8 cellular contexts compared by ENCODE assay signal in genomic region chr1:84998642-84999280, GRCh38. TPM values are rescaled to one million over a fixed set of nuclear protein-coding genes. Genes with fewer than 3 reads are reported as not detected.
DNase-seq lines count a peak whose midpoint lies in the region; ATAC-seq and TF ChIP-seq lines count a peak whose summit lies in the region.

No MANE protein-coding gene starts in this region.

- POLR2A ChIA-PET in activated CD8-positive, alpha-beta T cell treated with anti-CD3 and anti-CD28 coated beads for 36 hours (lab: Charles Lee), result interaction anchor here (1.4 kb wide), 1 partner anchor 60 kb away, joined by 3 read pairs; no protein-coding TSS in a partner anchor

- H4K20me1 ChIP-seq in DOHH2 (ENCODE audit: control insufficient read depth, insufficient read depth, low read depth, low read length), result no peaks in the 10 kb centered on the region

- ATAC-seq in HG03159 (IDR thresholded peaks at IDR 0.05; ENCODE audit: unreplicated experiment), result peak; percentile 17
- ATAC-seq in activated CD8-positive, alpha-beta T cell treated with anti-CD3 and anti-CD28 coated beads for 36 hours, result peak; percentile 63

- H3K27ac Mint-ChIP-seq in activated CD8-positive, alpha-beta T cell treated with anti-CD3 and anti-CD28 coated beads for 36 hours, result peak overlapping the region; percentile 70

- H3K4me3 ChIP-seq in DOHH2 (ENCODE audit: low read length), result peak overlapping the region; percentile 82

- H3F3A ChIP-seq in DOHH2 (ENCODE audit: control insufficient read depth, insufficient read depth), result peaks cover 29% of the 10 kb centered on the region

- H3K9me3 ChIP-seq in DOHH2 (ENCODE audit: control insufficient read depth, insufficient read depth, low read length), result no peaks in the 10 kb centered on the region

- peaks cover 19% of the 10 kb centered on the region for H3K27me3 Mint-ChIP-seq in activated CD8-positive, alpha-beta T cell treated with anti-CD3 and anti-CD28 coated beads for 36 hours

- peaks cover 29% of the 10 kb centered on the region for H3K79me2 ChIP-seq in DOHH2 (ENCODE audit: control insufficient read depth, low read length)

- H3K36me3 Mint-ChIP-seq in activated CD8-positive, alpha-beta T cell treated with anti-CD3 and anti-CD28 coated beads for 36 hours (ENCODE audit: low read depth), result peaks cover 5% of the 10 kb centered on the region

- H3K4me1 Mint-ChIP-seq in activated CD8-positive, alpha-beta T cell treated with anti-CD3 and anti-CD28 coated beads for 36 hours (ENCODE audit: low read depth), result peaks cover 27% of the 10 kb centered on the region

- peak overlapping the region; percentile 77 for H3K4me3 Mint-ChIP-seq in activated CD8-positive, alpha-beta T cell treated with anti-CD3 and anti-CD28 coated beads for 36 hours

- no peak for TF ChIP-seq CTCF in DOHH2 (IDR thresholded peaks at IDR 0.05; ENCODE audit: low read depth, low read length, poor library complexity, severe bottlenecking)
- TF ChIP-seq CTCF in activated CD8-positive, alpha-beta T cell treated with anti-CD3 and anti-CD28 coated beads for 36 hours (IDR thresholded peaks at IDR 0.05), result no peak

- H3K36me3 ChIP-seq in DOHH2 (ENCODE audit: control insufficient read depth, low read length), result peaks cover 20% of the 10 kb centered on the region

- peaks cover 3% of the 10 kb centered on the region for H3K9me3 Mint-ChIP-seq in activated CD8-positive, alpha-beta T cell treated with anti-CD3 and anti-CD28 coated beads for 36 hours

- CTCF ChIA-PET in activated CD8-positive, alpha-beta T cell treated with anti-CD3 and anti-CD28 coated beads for 36 hours (lab: Charles Lee), result interaction anchor here (1.0 to 2.1 kb wide), 4 partner anchors 28 to 261 kb away, joined by 3 to 8 read pairs (median 4); partner anchors contain the start of gene C1orf52

- H3K4me1 ChIP-seq in DOHH2 (ENCODE audit: control insufficient read depth, low read length), result peaks cover 34% of the 10 kb centered on the region

- intact Hi-C loops in activated CD8-positive, alpha-beta T cell treated with anti-CD3 and anti-CD28 coated beads for 36 hours (cut with micrococcal nuclease), result no loop called here

- peak overlapping the region; percentile 93 for H3K4me2 ChIP-seq in DOHH2 (ENCODE audit: low read length)

- H3K27ac ChIP-seq in DOHH2 (ENCODE audit: low read depth, low read length), result no peak overlapping the region

- peaks cover 15% of the 10 kb centered on the region for H3K27me3 ChIP-seq in DOHH2 (ENCODE audit: control insufficient read depth, low read length)

- DNase-seq in activated CD8-positive, alpha-beta T cell treated with anti-CD3 and anti-CD28 coated beads for 36 hours, result peak; percentile 71
- DNase-seq in germinal center (ENCODE audit: low spot score) (peak; percentile 29), hepatic stellate cell (ENCODE audit: low spot score) (no peak), A172 (ENCODE audit: low spot score) (no peak), GM19240 (ENCODE audit: insufficient read length, low spot score) (no peak)
- peak; percentile 41 for DNase-seq in stimulated activated naive CD4-positive, alpha-beta T cell treated with Interleukin-2 at 50 U/mL for 16 hours (lab: John Stamatoyannopoulos, UW)

- H3K9me2 ChIP-seq in DOHH2 (replicated peaks; ENCODE audit: control insufficient read depth, low read length), result no peaks in the 10 kb centered on the region

RNA-seq across cellular contexts. Expression of gene MCOLN2, which starts 1.8 kb away (rescaled TPM):
- 10 to 100 TPM; 15.7 to 17.8 TPM for total RNA-seq in activated CD8-positive, alpha-beta T cell treated with anti-CD3 and anti-CD28 coated beads for 36 hours
- total RNA-seq in A172 (2014; rRNA removed; shearing (Covaris generic)), result 3.9 and 6.9 TPM in 2 replicates

RNA-seq across cellular contexts. Expression of gene MCOLN3, which starts 49.5 kb away (rescaled TPM):
- total RNA-seq in activated CD8-positive, alpha-beta T cell treated with anti-CD3 and anti-CD28 coated beads for 36 hours, result under 1 TPM; 0.25 to 0.29 TPM
- 19.3 and 22.4 TPM in 2 replicates for total RNA-seq in A172 (2014; rRNA removed; shearing (Covaris generic))

Comparison
In these comparisons a context has a peak if more than half of its experiments do, and no peak if none do; other contexts are left out.
1. DNase-seq: peak in activated CD8-positive, alpha-beta T cell treated with anti-CD3 and anti-CD28 coated beads for 36 hours (single experiment), germinal center (single experiment) and stimulated activated naive CD4-positive, alpha-beta T cell treated with Interleukin-2 at 50 U/mL for 16 hours (single experiment); none in hepatic stellate cell (single experiment), A172 (single experiment) and GM19240 (single experiment).
2. RNA of gene MCOLN3, which starts 49.5 kb away (total RNA-seq): 19.3 to 22.4 TPM in A172; 0.25 to 0.29 TPM in activated CD8-positive, alpha-beta T cell treated with anti-CD3 and anti-CD28 coated beads for 36 hours; every median in the first group is over 10 times any median in the second.